29 cellular contexts compared by ENCODE assay signal in genomic region chr3:197168063-197168462, GRCh38.
DNase-seq lines count a peak whose midpoint lies in the region; ATAC-seq and TF ChIP-seq lines count a peak whose summit lies in the region.
"Had no signal": no experiment of that assay in that cellular context is flagged by ENCODE, and none has a peak within 500 bp of the region (broad histone marks: within the 10 kb centered on the region; RNA-seq: fewer than 3 reads in every experiment).

No MANE protein-coding gene starts in this region.

- H3K79me2 ChIP-seq in GM23338 (replicated peaks; ENCODE audit: insufficient read depth) = peaks cover 36% of the 10 kb centered on the region

- DNase-seq in GM23338 (ENCODE audit: low spot score) (peak; percentile 34), WTC11 (ENCODE audit: low spot score) (no peak), progenitor cell of endocrine pancreas (ENCODE audit: low spot score, unreplicated experiment) (no peak), Kasumi-1 (lab: John Stamatoyannopoulos, UW) (no peak), activated T-cell treated with anti-CD3 and anti-CD28 coated beads for 4 hours (no peak), GM19240 (ENCODE audit: insufficient read length, low spot score) (no peak), NCI-H2081 treated with DMSO at 0.1 percent for 48 hours (lab: John Stamatoyannopoulos, UW) (no peak)
- DNase-seq: activated naive CD4-positive, alpha-beta T cell treated with anti-CD3 and anti-CD28 coated beads for 36 hours; adrenal gland; DMS153; hippocampal formation; immature natural killer cell; left cardiac atrium; NCI-H1417 treated with DMSO at 0.1 percent for 48 hours; NCI-H2029 treated with DMSO at 0.1 percent for 48 hours; NCI-H748 treated with DMSO at 0.1 percent for 48 hours; psoas muscle; SHP77; sigmoid colon; stimulated activated CD4-positive, alpha-beta T cell treated with anti-CD3 and anti-CD28 coated beads, Interleukin-4, amount 100 ng/mL, for 1 hour; transverse colon had no signal

- H3K4me1 ChIP-seq in GM23338 (ENCODE audit: insufficient read depth) (no peaks in the 10 kb centered on the region), iPS-18a (ENCODE audit: control insufficient read depth, low read depth, low read length) (peaks cover 8% of the 10 kb centered on the region)
- H3K4me1 ChIP-seq: adrenal gland, psoas muscle, transverse colon had no signal

- peak; percentile 59 for ATAC-seq in GM23338
- peak; percentile 50; the same call in 1 of the 2 replicates for ATAC-seq in WTC11
- ATAC-seq: gastroesophageal sphincter, left cardiac atrium, Panc1, psoas muscle had no signal

- CTCF ChIA-PET in WTC11 (lab: Charles Lee) = no interaction called here

- no peaks in the 10 kb centered on the region; the same call in 1 of the 2 replicates for H4K20me1 ChIP-seq in GM23338 (replicated peaks; ENCODE audit: insufficient read depth)

- no peaks in the 10 kb centered on the region for H3K9me3 ChIP-seq in iPS-18a (ENCODE audit: control insufficient read depth, low read depth, low read length)
- H3K9me3 ChIP-seq: adrenal gland, gastroesophageal sphincter, HAP-1, neutrophil, psoas muscle, sigmoid colon, transverse colon had no signal

- H3K4me1 Mint-ChIP-seq in GM23338 = peaks cover 13% of the 10 kb centered on the region
- H3K4me1 Mint-ChIP-seq in WTC11 = peaks cover 12% of the 10 kb centered on the region
- H3K4me1 Mint-ChIP-seq in progenitor cell of endocrine pancreas (ENCODE audit: low read depth) = peaks cover 3% of the 10 kb centered on the region
- H3K4me1 Mint-ChIP-seq: B cell had no signal

- H3K36me3 Mint-ChIP-seq in GM23338 (ENCODE audit: low read depth) (peaks cover 5% of the 10 kb centered on the region; the same call in 2 of the 3 replicates), WTC11 (0 out of 2 replicates have a peak, but pooled peaks cover 2% of the 10 kb centered on the region), progenitor cell of endocrine pancreas (ENCODE audit: insufficient read depth) (peaks cover 9% of the 10 kb centered on the region)

- no peak overlapping the region for H3K4me2 ChIP-seq in GM23338

- peak overlapping the region; percentile 10 for H3K9ac ChIP-seq in iPS-18a (ENCODE audit: low read length)

- H2AFZ ChIP-seq in GM23338 = no peak overlapping the region

- no peaks in the 10 kb centered on the region for H3F3A ChIP-seq in GM23338 (replicated peaks; ENCODE audit: low read depth)

- H3K27ac ChIP-seq in GM23338 (ENCODE audit: low read depth) (no peak overlapping the region), iPS-18a (ENCODE audit: low read length) (no peak overlapping the region)
- H3K27ac ChIP-seq: gastroesophageal sphincter, neutrophil, psoas muscle, sigmoid colon, transverse colon had no signal

- H3K27ac Mint-ChIP-seq in GM23338 = peak overlapping the region; percentile 30; the same call in 1 of the 2 replicates
- H3K27ac Mint-ChIP-seq in WTC11 = no peak overlapping the region
- H3K27ac Mint-ChIP-seq in progenitor cell of endocrine pancreas = peak overlapping the region; percentile 43
- H3K27ac Mint-ChIP-seq: activated naive CD4-positive, alpha-beta T cell treated with anti-CD3 and anti-CD28 coated beads for 36 hours; activated T-helper 1 cell treated with anti-CD3 and anti-CD28 coated beads, Interleukin-12 subunit alpha, Interleukin-12 subunit beta, Interleukin-2, Interleukin-4 antibody, amounts not matched to agents 30 ng/mL and 10 ng/mL and 1 ng/mL, durations not matched to agents 14 hours and 24 hours and 36 hours; B cell; immature natural killer cell had no signal

- H3K4me3 Mint-ChIP-seq in GM23338 (no peak overlapping the region), WTC11 (no peak overlapping the region), progenitor cell of endocrine pancreas (ENCODE audit: low read depth) (no peak overlapping the region)
- H3K4me3 Mint-ChIP-seq: activated naive CD4-positive, alpha-beta T cell treated with anti-CD3 and anti-CD28 coated beads for 36 hours; activated T-helper 1 cell treated with anti-CD3 and anti-CD28 coated beads, Interleukin-12 subunit alpha, Interleukin-12 subunit beta, Interleukin-2, Interleukin-4 antibody, amounts not matched to agents 30 ng/mL and 10 ng/mL and 1 ng/mL, durations not matched to agents 14 hours and 24 hours and 36 hours; B cell; immature natural killer cell had no signal

- H3K27me3 ChIP-seq in GM23338 (ENCODE audit: insufficient read depth) (no peaks in the 10 kb centered on the region), iPS-18a (ENCODE audit: control insufficient read depth, insufficient read depth, low read length) (no peaks in the 10 kb centered on the region)
- H3K27me3 ChIP-seq: adrenal gland, gastroesophageal sphincter, neutrophil, sigmoid colon, transverse colon had no signal

- H3K27me3 Mint-ChIP-seq in GM23338 (ENCODE audit: insufficient read depth, low read depth, poor library complexity) (peaks cover 5% of the 10 kb centered on the region), WTC11 (ENCODE audit: low read depth) (no peaks in the 10 kb centered on the region), progenitor cell of endocrine pancreas (no peaks in the 10 kb centered on the region)
- H3K27me3 Mint-ChIP-seq: B cell had no signal

- no peaks in the 10 kb centered on the region for H3K36me3 ChIP-seq in GM23338 (ENCODE audit: insufficient read depth)
- H3K36me3 ChIP-seq in iPS-18a (ENCODE audit: control insufficient read depth, low read depth, low read length) = no peaks in the 10 kb centered on the region
- H3K36me3 ChIP-seq: adrenal gland, gastroesophageal sphincter, HAP-1, neutrophil, sigmoid colon, transverse colon had no signal

- H3K9me2 ChIP-seq in GM23338 (ENCODE audit: insufficient read depth) = no peaks in the 10 kb centered on the region

- H3K4me3 ChIP-seq in GM23338 = no peak overlapping the region
- H3K4me3 ChIP-seq in iPS-18a (ENCODE audit: low read length) = no peak overlapping the region
- H3K4me3 ChIP-seq: adrenal gland, gastroesophageal sphincter, HAP-1, lung, psoas muscle, sigmoid colon, transverse colon had no signal

- TF ChIP-seq CTCF in GM23338 (conservative IDR thresholded peaks at IDR 0.05; ENCODE audit: low read depth in 2 of 2) = no peak
- TF ChIP-seq CTCF in WTC11 (IDR thresholded peaks at IDR 0.05) = no peak
- no peak for TF ChIP-seq CTCF in progenitor cell of endocrine pancreas (IDR thresholded peaks at IDR 0.05; ENCODE audit: unreplicated experiment)

- H3K9me3 Mint-ChIP-seq in GM23338 (no peaks in the 10 kb centered on the region), WTC11 (no peaks in the 10 kb centered on the region), progenitor cell of endocrine pancreas (ENCODE audit: low read depth) (peaks cover under 1% of the 10 kb centered on the region)
- H3K9me3 Mint-ChIP-seq: activated naive CD4-positive, alpha-beta T cell treated with anti-CD3 and anti-CD28 coated beads for 36 hours; activated T-helper 1 cell treated with anti-CD3 and anti-CD28 coated beads, Interleukin-12 subunit alpha, Interleukin-12 subunit beta, Interleukin-2, Interleukin-4 antibody, amounts not matched to agents 30 ng/mL and 10 ng/mL and 1 ng/mL, durations not matched to agents 14 hours and 24 hours and 36 hours; immature natural killer cell had no signal

- POLR2A ChIA-PET in WTC11 (lab: Charles Lee) = no interaction called here

TF ChIP-seq in GM23338, 12 proteins besides CTCF, POLR2A, EP300 and RAD21 (continues in another document):
- TF ChIP-seq NANOG (IDR thresholded peaks at IDR 0.05; ENCODE audit: borderline replicate concordance) (no peak), CREB1 (CRISPR knock-in tag; IDR thresholded peaks at IDR 0.05; ENCODE audit: low read depth) (no peak), JUNB (IDR thresholded peaks at IDR 0.05; ENCODE audit: unreplicated experiment) (no peak), STAT1 (IDR thresholded peaks at IDR 0.05; ENCODE audit: unreplicated experiment) (no peak)

TF ChIP-seq in WTC11, 78 proteins besides CTCF, POLR2A, EP300 and RAD21 (continues in another document):
- TF ChIP-seq AR (CRISPR knock-in tag; IDR thresholded peaks at IDR 0.05) = no peak
- TF ChIP-seq MLX (CRISPR knock-in tag; IDR thresholded peaks at IDR 0.05) = no peak
- TF ChIP-seq GTF2I (CRISPR knock-in tag; conservative IDR thresholded peaks at IDR 0.05) = no peak
- no peak for TF ChIP-seq SP1 (CRISPR knock-in tag; conservative IDR thresholded peaks at IDR 0.05)
- TF ChIP-seq ZSCAN18 (CRISPR knock-in tag; IDR thresholded peaks at IDR 0.05) = no peak
